Comparison of ENCODE assay signal across 16 cellular contexts in the genomic region with DNA sequence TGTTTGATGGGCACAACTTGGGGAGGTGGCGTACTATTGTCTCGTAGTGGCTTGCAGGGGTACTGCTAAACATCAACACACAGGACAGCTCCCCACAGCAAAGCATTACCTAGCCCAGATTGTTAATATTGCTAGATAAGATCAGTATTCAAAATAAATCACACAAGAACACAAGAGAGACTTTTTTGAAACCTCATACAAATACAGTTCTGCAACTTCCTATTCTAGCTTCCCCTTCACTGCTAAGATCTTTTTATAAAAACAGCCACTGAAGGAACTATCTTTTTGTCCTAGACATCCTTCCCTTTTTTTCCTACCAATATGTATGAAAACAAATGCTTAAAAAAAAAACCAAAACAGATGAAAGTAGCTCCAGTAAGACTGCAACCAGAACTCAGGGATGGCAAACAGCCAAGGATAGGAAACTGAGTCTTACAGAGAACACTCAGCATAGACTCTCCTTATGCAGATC.
DNase-seq lines count a peak whose midpoint lies in the region; ATAC-seq and TF ChIP-seq lines count a peak whose summit lies in the region.
"Had no signal": no experiment of that assay in that cellular context is flagged by ENCODE, and none has a peak within 500 bp of the region (broad histone marks: within the 10 kb centered on the region; RNA-seq: fewer than 3 reads in every experiment).

No MANE protein-coding gene starts in this region.

- peaks cover 7% of the 10 kb centered on the region for H3K36me3 Mint-ChIP-seq in activated naive CD8-positive, alpha-beta T cell treated with anti-CD3 and anti-CD28 coated beads, Interleukin-2, amount 50 U/mL, for 24 hours (ENCODE audit: low read depth)
- H3K36me3 Mint-ChIP-seq: naive B cell had no signal

- H3K27me3 ChIP-seq in heart left ventricle, result no peaks in the 10 kb centered on the region
- no peaks in the 10 kb centered on the region for H3K27me3 ChIP-seq in mammary epithelial cell (ENCODE audit: insufficient read depth, low read length)
- H3K27me3 ChIP-seq: esophagus muscularis mucosa, hepatocyte, testis had no signal

- dilution Hi-C loops in mammary epithelial cell (cut with HindIII; ENCODE audit: low sequenced_read_pairs), result no loop called here

- CTCF ChIA-PET in mammary epithelial cell (lab: Charles Lee; ENCODE audit: low non-redundant PET), result interaction anchor here (0.5 kb wide), 1 partner anchor 365 kb away, joined by 3 read pairs; no protein-coding TSS in a partner anchor

- H3K9me3 Mint-ChIP-seq in activated naive CD8-positive, alpha-beta T cell treated with anti-CD3 and anti-CD28 coated beads, Interleukin-2, amount 50 U/mL, for 24 hours, result no peaks in the 10 kb centered on the region
- H3K9me3 Mint-ChIP-seq: naive B cell had no signal

- no peaks in the 10 kb centered on the region for H3K79me2 ChIP-seq in mammary epithelial cell (ENCODE audit: insufficient read depth, low read length)
- H3K79me2 ChIP-seq: hepatocyte had no signal

- in situ Hi-C loops in mammary epithelial cell (cut with MboI; ENCODE audit: low sequenced_read_pairs in 2 of 2), result loop anchor here in 1 of 2 donors (5.0 kb wide), 1 partner anchor 74 kb away; no protein-coding TSS in a partner anchor

- H3K4me3 ChIP-seq in heart left ventricle, result no peak overlapping the region
- H3K4me3 ChIP-seq in mammary epithelial cell (replicated peaks in 1 of 3; ENCODE audit: insufficient read depth in 1 of 3, low read depth in 2 of 3, low read length in 3 of 3), result no peak overlapping the region
- H3K4me3 ChIP-seq: esophagus muscularis mucosa, hepatocyte, K562, PC-9, testis had no signal

- H3K9me3 ChIP-seq in heart left ventricle (no peaks in the 10 kb centered on the region), mammary epithelial cell (replicated peaks; ENCODE audit: insufficient read depth, low read length) (no peaks in the 10 kb centered on the region)
- H3K9me3 ChIP-seq: esophagus muscularis mucosa, testis had no signal

- H3K36me3 ChIP-seq in heart left ventricle (no peaks in the 10 kb centered on the region), mammary epithelial cell (ENCODE audit: insufficient read depth, low read length) (no peaks in the 10 kb centered on the region)
- H3K36me3 ChIP-seq: esophagus muscularis mucosa had no signal

- no peak for TF ChIP-seq CTCF in heart left ventricle (IDR thresholded peaks at IDR 0.05)
- TF ChIP-seq CTCF in mammary epithelial cell (conservative IDR thresholded peaks at IDR 0.05 in 1 of 2, IDR thresholded peaks at IDR 0.05 in 1 of 2; ENCODE audit: extremely low read depth in 1 of 2, insufficient read depth in 1 of 2, low read depth in 1 of 2, low read length in 2 of 2), result no peak

- H2AFZ ChIP-seq in mammary epithelial cell (ENCODE audit: low read depth, low read length), result no peak overlapping the region
- H2AFZ ChIP-seq: hepatocyte, PC-9 had no signal

- DNase-seq in Right ventricle myocardium superior (no peak), heart left ventricle (no peak), OCI-M1 (lab: John Stamatoyannopoulos, UW) (peak; percentile 1), superior temporal gyrus (ENCODE audit: extremely low spot score) (peak; percentile 39), mammary epithelial cell (no peak)
- DNase-seq in activated naive CD8-positive, alpha-beta T cell treated with anti-CD3 and anti-CD28 coated beads, Interleukin-2, amount 50 U/mL, for 24 hours, result no peak
- DNase-seq: left cardiac atrium, naive B cell, NCI-H146, PC-9, testis had no signal

- H3K27ac Mint-ChIP-seq in activated naive CD8-positive, alpha-beta T cell treated with anti-CD3 and anti-CD28 coated beads, Interleukin-2, amount 50 U/mL, for 24 hours, result peak overlapping the region; percentile 63

- H3K9ac ChIP-seq in mammary epithelial cell (ENCODE audit: insufficient read depth, low read length), result no peak overlapping the region

- 74 to 83% (median 78%) methylated on average over 2 of the region's 2 CpGs for WGBS in heart left ventricle, 4 donors
- 100% methylated on average over 2 of the region's 2 CpGs for WGBS in mammary epithelial cell (ENCODE audit: low coverage, missing lambda C conversion rate)

- peaks cover 62% of the 10 kb centered on the region for H3K4me1 Mint-ChIP-seq in activated naive CD8-positive, alpha-beta T cell treated with anti-CD3 and anti-CD28 coated beads, Interleukin-2, amount 50 U/mL, for 24 hours

- H3K27me3 Mint-ChIP-seq in activated naive CD8-positive, alpha-beta T cell treated with anti-CD3 and anti-CD28 coated beads, Interleukin-2, amount 50 U/mL, for 24 hours, result no peaks in the 10 kb centered on the region
- H3K27me3 Mint-ChIP-seq: naive B cell had no signal

- H4K20me1 ChIP-seq in mammary epithelial cell (ENCODE audit: insufficient read depth, low read length), result no peaks in the 10 kb centered on the region

- no peak overlapping the region for H3K4me2 ChIP-seq in mammary epithelial cell (ENCODE audit: insufficient read depth, low read depth, low read length)
- H3K4me2 ChIP-seq: hepatocyte, PC-9 had no signal

- H3K4me1 ChIP-seq in heart left ventricle (peaks cover 7 to 45% (median 10%) of the 10 kb centered on the region in 12 donors), mammary epithelial cell (ENCODE audit: insufficient read depth, low read length) (no peaks in the 10 kb centered on the region)

- intact Hi-C loops in Right ventricle myocardium superior (cut with DNase I), result loop anchor here (5.0 kb wide), 1 partner anchor 64 kb away; no protein-coding TSS in a partner anchor
- intact Hi-C loops in heart left ventricle (cut with DNase I), result no loop called here
- intact Hi-C loops in mammary epithelial cell (cut with micrococcal nuclease), result no loop called here

- peak; percentile 16 for ATAC-seq in Right ventricle myocardium superior (ENCODE audit: poor library complexity)
- no peak for ATAC-seq in heart left ventricle
- ATAC-seq in activated naive CD8-positive, alpha-beta T cell treated with anti-CD3 and anti-CD28 coated beads, Interleukin-2, amount 50 U/mL, for 24 hours, result no peak
- ATAC-seq in HG03460 (IDR thresholded peaks at IDR 0.05; ENCODE audit: unreplicated experiment), result no peak
- ATAC-seq in HG03442 (IDR thresholded peaks at IDR 0.05; ENCODE audit: unreplicated experiment), result no peak
- ATAC-seq: K562, left cardiac atrium had no signal

- H3K27ac ChIP-seq in heart left ventricle (peak overlapping the region in 1 of 12 donors; percentile 71), mammary epithelial cell (ENCODE audit: insufficient read depth, low read depth, low read length) (no peak overlapping the region)
- H3K27ac ChIP-seq: esophagus muscularis mucosa, hepatocyte, PC-9, testis had no signal

- BruUV-seq in mammary epithelial cell (replicated peaks; lab: Mats Ljungman, UMichigan), result no TSS peak

- H3K4me3 Mint-ChIP-seq in activated naive CD8-positive, alpha-beta T cell treated with anti-CD3 and anti-CD28 coated beads, Interleukin-2, amount 50 U/mL, for 24 hours, result peak overlapping the region; percentile 2
- H3K4me3 Mint-ChIP-seq: naive B cell had no signal

- no peak for TF ChIP-seq POLR2A in heart left ventricle (IDR thresholded peaks at IDR 0.05)

Comparison
In these comparisons a context has a peak if more than half of its experiments do, and no peak if none do; other contexts are left out.
1. DNase-seq: peak in OCI-M1 (single experiment) and superior temporal gyrus (single experiment); none in Right ventricle myocardium superior (single experiment), heart left ventricle (0 of 5), activated naive CD8-positive, alpha-beta T cell treated with anti-CD3 and anti-CD28 coated beads, Interleukin-2, amount 50 U/mL, for 24 hours (single experiment) and mammary epithelial cell (single experiment).